Comparison of ENCODE assay signal across 27 cellular contexts in genomic region chr3:97647441-97647840, GRCh38.
"Had no signal": no experiment of that assay in that cellular context is flagged by ENCODE, and none has a peak within 500 bp of the region (broad histone marks: within the 10 kb centered on the region; RNA-seq: fewer than 3 reads in every experiment).

No MANE protein-coding gene starts in this region.

- H3K9me3 ChIP-seq: ascending aorta, pancreas, psoas muscle, right atrium auricular region, stomach, suprapubic skin, tibial nerve had no signal

- H3K27me3 ChIP-seq: ascending aorta, brain microvascular endothelial cell, foreskin keratinocyte, heart left ventricle, pancreas, right atrium auricular region, stomach, suprapubic skin, tibial nerve had no signal

- H3K4me1 ChIP-seq: ascending aorta, foreskin keratinocyte, heart left ventricle, pancreas, psoas muscle, right atrium auricular region, stomach, suprapubic skin, tibial nerve had no signal

- H3K27ac ChIP-seq: ascending aorta, brain microvascular endothelial cell, foreskin keratinocyte, heart left ventricle, pancreas, psoas muscle, right atrium auricular region, stomach, suprapubic skin, tibial nerve, VCaP had no signal

- DNase-seq: activated CD4-positive, alpha-beta T cell treated with anti-CD3 and anti-CD28 coated beads for 48 hours; activated CD4-positive, alpha-beta T cell treated with anti-CD3 and anti-CD28 coated beads, Interleukin-2, amount 50 U/mL, for 48 hours; activated CD8-positive, alpha-beta memory T cell treated with anti-CD3 and anti-CD28 coated beads for 24 hours; activated gamma-delta T cell; activated naive CD4-positive, alpha-beta T cell treated with anti-CD3 and anti-CD28 coated beads, Interleukin-2, amount 10 ng/mL, durations not matched to agents 7 days and 5 days; activated naive CD8-positive, alpha-beta T cell treated with anti-CD3 and anti-CD28 coated beads, Interleukin-2, amount 10 ng/mL, durations not matched to agents 7 days and 5 days; brain microvascular endothelial cell; cortex of kidney; foreskin keratinocyte; heart left ventricle; hypothalamus; immature natural killer cell; naive B cell; nephron progenitor cell; pancreas; psoas muscle; stimulated activated CD4-positive, alpha-beta T cell treated with anti-CD3 and anti-CD28 coated beads, Interleukin-1b, Interleukin-23, amount 100 ng/mL, for 48 hours; stimulated activated naive B cell treated with anti-CD40 and anti-IgM and Interleukin-4, amounts not matched to agents 10 μg/mL and 1 μg/mL and 100 μg/mL, for 72 hours; stomach; T-helper 9 cell had no signal

- H3K4me3 ChIP-seq: ascending aorta, heart left ventricle, pancreas, psoas muscle, right atrium auricular region, smooth muscle cell, stomach, suprapubic skin, tibial nerve had no signal

- H3K36me3 ChIP-seq: ascending aorta, brain microvascular endothelial cell, heart left ventricle, pancreas, right atrium auricular region, stomach, suprapubic skin, tibial nerve had no signal

- ATAC-seq: esophagus mucosa; foreskin keratinocyte; heart left ventricle; pancreas; psoas muscle; stimulated activated naive B cell treated with anti-CD40 and anti-IgM and Interleukin-4, amounts not matched to agents 10 μg/mL and 1 μg/mL and 100 μg/mL, for 72 hours had no signal
